1 cellular context compared by ENCODE assay signal in genomic region chr11:91163619-91164451, GRCh38.
TF ChIP-seq lines count a peak whose summit lies in the region.

No MANE protein-coding gene starts in this region.

TF ChIP-seq in GM23338, 12 proteins besides CTCF, POLR2A, EP300 and RAD21 (continued from another document):
- TF ChIP-seq, protein P1, sequence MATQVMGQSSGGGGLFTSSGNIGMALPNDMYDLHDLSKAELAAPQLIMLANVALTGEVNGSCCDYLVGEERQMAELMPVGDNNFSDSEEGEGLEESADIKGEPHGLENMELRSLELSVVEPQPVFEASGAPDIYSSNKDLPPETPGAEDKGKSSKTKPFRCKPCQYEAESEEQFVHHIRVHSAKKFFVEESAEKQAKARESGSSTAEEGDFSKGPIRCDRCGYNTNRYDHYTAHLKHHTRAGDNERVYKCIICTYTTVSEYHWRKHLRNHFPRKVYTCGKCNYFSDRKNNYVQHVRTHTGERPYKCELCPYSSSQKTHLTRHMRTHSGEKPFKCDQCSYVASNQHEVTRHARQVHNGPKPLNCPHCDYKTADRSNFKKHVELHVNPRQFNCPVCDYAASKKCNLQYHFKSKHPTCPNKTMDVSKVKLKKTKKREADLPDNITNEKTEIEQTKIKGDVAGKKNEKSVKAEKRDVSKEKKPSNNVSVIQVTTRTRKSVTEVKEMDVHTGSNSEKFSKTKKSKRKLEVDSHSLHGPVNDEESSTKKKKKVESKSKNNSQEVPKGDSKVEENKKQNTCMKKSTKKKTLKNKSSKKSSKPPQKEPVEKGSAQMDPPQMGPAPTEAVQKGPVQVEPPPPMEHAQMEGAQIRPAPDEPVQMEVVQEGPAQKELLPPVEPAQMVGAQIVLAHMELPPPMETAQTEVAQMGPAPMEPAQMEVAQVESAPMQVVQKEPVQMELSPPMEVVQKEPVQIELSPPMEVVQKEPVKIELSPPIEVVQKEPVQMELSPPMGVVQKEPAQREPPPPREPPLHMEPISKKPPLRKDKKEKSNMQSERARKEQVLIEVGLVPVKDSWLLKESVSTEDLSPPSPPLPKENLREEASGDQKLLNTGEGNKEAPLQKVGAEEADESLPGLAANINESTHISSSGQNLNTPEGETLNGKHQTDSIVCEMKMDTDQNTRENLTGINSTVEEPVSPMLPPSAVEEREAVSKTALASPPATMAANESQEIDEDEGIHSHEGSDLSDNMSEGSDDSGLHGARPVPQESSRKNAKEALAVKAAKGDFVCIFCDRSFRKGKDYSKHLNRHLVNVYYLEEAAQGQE (IDR thresholded peaks at IDR 0.05; ENCODE audit: unreplicated experiment): no peak
- TF ChIP-seq JUNB (IDR thresholded peaks at IDR 0.05; ENCODE audit: unreplicated experiment): no peak
